Comparison of ENCODE assay signal across 8 cellular contexts in the genomic region with DNA sequence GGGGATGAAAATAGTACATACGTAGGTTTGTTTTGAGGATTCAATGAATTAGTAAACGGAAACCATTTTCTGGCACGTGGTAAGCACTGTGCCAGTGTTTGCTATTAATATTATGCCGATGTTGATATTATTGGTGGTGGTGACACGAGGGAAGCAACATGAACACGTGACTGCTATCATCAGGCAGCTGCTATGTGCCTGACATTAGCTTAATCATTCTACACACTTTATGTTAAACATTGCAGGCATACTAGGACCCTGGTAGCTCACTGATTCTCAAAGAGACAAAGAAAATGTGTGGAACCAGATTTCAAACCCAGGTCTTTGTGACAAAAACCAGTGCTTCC. TPM values are rescaled to one million over a fixed set of nuclear protein-coding genes. Genes with fewer than 3 reads are reported as not detected.
DNase-seq lines count a peak whose midpoint lies in the region; ATAC-seq and TF ChIP-seq lines count a peak whose summit lies in the region.

No MANE protein-coding gene starts in this region.

- CTCF ChIA-PET in CD4-positive, alpha-beta T cell (lab: Charles Lee) = interaction anchor here (0.6 to 1.2 kb wide), 3 partner anchors 19 to 28 kb away, joined by 3 to 5 read pairs (median 3); a partner anchor contains a TSS

- H3K9me2 ChIP-seq in Loucy (replicated peaks; ENCODE audit: low read depth, low read length) = no peaks in the 10 kb centered on the region
- H3K9me2 ChIP-seq in neural cell (ENCODE audit: insufficient read depth, low read length) = no peaks in the 10 kb centered on the region

- H2AFZ ChIP-seq in Loucy (ENCODE audit: low read length) (peak overlapping the region; percentile 56; the same call in 1 of the 2 replicates), neural cell (ENCODE audit: low read depth, low read length) (peak overlapping the region; percentile 5)

- H3K36me3 ChIP-seq in Loucy (ENCODE audit: insufficient read depth, low read length) (peaks cover 14% of the 10 kb centered on the region; the same call in 1 of the 2 replicates), neural cell (ENCODE audit: insufficient read depth, low read length) (no peaks in the 10 kb centered on the region)

- H3K4me3 Mint-ChIP-seq in CD4-positive, alpha-beta T cell = peak overlapping the region; percentile 97

- peaks cover 60% of the 10 kb centered on the region for H3K4me1 ChIP-seq in Loucy (ENCODE audit: insufficient read depth, low read length, poor library complexity, severe bottlenecking)

- no peak for DNase-seq in CD4-positive, alpha-beta T cell
- DNase-seq in coronary artery (ENCODE audit: low spot score) = no peak
- no peak for DNase-seq in middle frontal gyrus (ENCODE audit: extremely low spot score, low spot score)
- DNase-seq in DMS79 treated with DMSO at 0.1 percent for 48 hours (lab: John Stamatoyannopoulos, UW) = no peak
- no peak for DNase-seq in GM10266 (ENCODE audit: extremely low spot score)

- POLR2A ChIA-PET in CD4-positive, alpha-beta T cell (lab: Charles Lee) = interaction anchor here (1.0 to 4.1 kb wide), 16 partner anchors 11 to 1435 kb away, joined by 3 to 71 read pairs (median 8); a partner anchor contains a TSS

- H3K4me1 Mint-ChIP-seq in CD4-positive, alpha-beta T cell (ENCODE audit: low read depth) = peaks cover 67% of the 10 kb centered on the region

- no peaks in the 10 kb centered on the region for H3K9me3 ChIP-seq in CD4-positive, alpha-beta T cell (ENCODE audit: control insufficient read depth, low read length)
- H3K9me3 ChIP-seq in Loucy (ENCODE audit: insufficient read depth, low read depth, low read length) (no peaks in the 10 kb centered on the region), neural cell (ENCODE audit: low read length) (no peaks in the 10 kb centered on the region)

- H3K27me3 ChIP-seq in CD4-positive, alpha-beta T cell (ENCODE audit: control insufficient read depth, insufficient read depth, low read length) = no peaks in the 10 kb centered on the region
- no peaks in the 10 kb centered on the region for H3K27me3 ChIP-seq in Loucy (ENCODE audit: insufficient read depth, low read length, poor library complexity, severe bottlenecking)
- no peaks in the 10 kb centered on the region for H3K27me3 ChIP-seq in neural cell (ENCODE audit: insufficient read depth, low read depth, low read length)

- H3K9ac ChIP-seq in Loucy (ENCODE audit: low read depth, low read length, poor library complexity, severe bottlenecking) = peak overlapping the region; percentile 96
- peak overlapping the region; percentile 95 for H3K9ac ChIP-seq in neural cell (ENCODE audit: low read length)

- H3K79me2 ChIP-seq in Loucy (ENCODE audit: insufficient read depth, low read length) (peaks cover 69% of the 10 kb centered on the region), neural cell (replicated peaks; ENCODE audit: insufficient read depth, low read length) (peaks cover 28% of the 10 kb centered on the region)

- intact Hi-C loops in CD4-positive, alpha-beta T cell (cut with DNase I, micrococcal nuclease) = loop anchor here in 1 of 2 experiments (5.0 kb wide), 1 partner anchor 1433 kb away; a partner anchor contains a TSS

- H3K9me3 Mint-ChIP-seq in CD4-positive, alpha-beta T cell = no peaks in the 10 kb centered on the region

- H4K20me1 ChIP-seq in Loucy (ENCODE audit: insufficient read depth, low read length, poor library complexity, severe bottlenecking) (no peaks in the 10 kb centered on the region), neural cell (ENCODE audit: insufficient read depth) (no peaks in the 10 kb centered on the region)

- H3F3A ChIP-seq in Loucy (ENCODE audit: low read depth) (no peaks in the 10 kb centered on the region), neural cell (ENCODE audit: insufficient read depth, low read length, poor library complexity, severe bottlenecking) (no peaks in the 10 kb centered on the region)

- no peaks in the 10 kb centered on the region for H3K27me3 Mint-ChIP-seq in CD4-positive, alpha-beta T cell

- H3K4me2 ChIP-seq in Loucy (ENCODE audit: low read depth, low read length, poor library complexity, severe bottlenecking) (peak overlapping the region; percentile 80), neural cell (ENCODE audit: low read length) (peak overlapping the region; percentile 60)

- peak overlapping the region; percentile 86 for H3K27ac ChIP-seq in CD4-positive, alpha-beta T cell (ENCODE audit: low read depth, low read length)
- H3K27ac ChIP-seq in coronary artery = peak overlapping the region; percentile 95 to 99
- H3K27ac ChIP-seq in neural cell (ENCODE audit: low read length) = peak overlapping the region; percentile 73

- peaks cover 51% of the 10 kb centered on the region for H3K36me3 Mint-ChIP-seq in CD4-positive, alpha-beta T cell (ENCODE audit: low read depth)

- no peak for TF ChIP-seq EP300 in neural cell (conservative IDR thresholded peaks at IDR 0.05; ENCODE audit: poor library complexity, severe bottlenecking)

- ATAC-seq in CD4-positive, alpha-beta T cell (ENCODE audit: poor library complexity) = peak; percentile 14
- ATAC-seq in GM18907 (IDR thresholded peaks at IDR 0.05; ENCODE audit: unreplicated experiment) = no peak

- TF ChIP-seq RAD21 in neural cell (conservative IDR thresholded peaks at IDR 0.05) = no peak

- no peak for TF ChIP-seq CTCF in CD4-positive, alpha-beta T cell (IDR thresholded peaks at IDR 0.05)
- no peak for TF ChIP-seq CTCF in Loucy (conservative IDR thresholded peaks at IDR 0.05; ENCODE audit: low read length)
- TF ChIP-seq CTCF in coronary artery (IDR thresholded peaks at IDR 0.05) = no peak
- no peak for TF ChIP-seq CTCF in neural cell (IDR thresholded peaks at IDR 0.05; ENCODE audit: poor library complexity, severe bottlenecking)
- TF ChIP-seq CTCF in GM10266 (IDR thresholded peaks at IDR 0.05; ENCODE audit: control insufficient read depth, insufficient read depth, low read depth, missing control alignments) = no peak

- peak overlapping the region; percentile 94 for H3K27ac Mint-ChIP-seq in CD4-positive, alpha-beta T cell

- H3K4me3 ChIP-seq in Loucy (ENCODE audit: low read length, poor library complexity, severe bottlenecking) (peak overlapping the region; percentile 97), coronary artery (peak overlapping the region; percentile 100), neural cell (ENCODE audit: low read length) (peak overlapping the region; percentile 84)

TF ChIP-seq in neural cell, 6 proteins besides CTCF, POLR2A, EP300 and RAD21:
- TF ChIP-seq TAF1 (IDR thresholded peaks at IDR 0.05; ENCODE audit: low read depth) (no peak), POLR2AphosphoS5 (IDR thresholded peaks at IDR 0.05) (no peak), SMC3 (conservative IDR thresholded peaks at IDR 0.05; ENCODE audit: poor library complexity) (no peak)
- TF ChIP-seq, protein P1, sequence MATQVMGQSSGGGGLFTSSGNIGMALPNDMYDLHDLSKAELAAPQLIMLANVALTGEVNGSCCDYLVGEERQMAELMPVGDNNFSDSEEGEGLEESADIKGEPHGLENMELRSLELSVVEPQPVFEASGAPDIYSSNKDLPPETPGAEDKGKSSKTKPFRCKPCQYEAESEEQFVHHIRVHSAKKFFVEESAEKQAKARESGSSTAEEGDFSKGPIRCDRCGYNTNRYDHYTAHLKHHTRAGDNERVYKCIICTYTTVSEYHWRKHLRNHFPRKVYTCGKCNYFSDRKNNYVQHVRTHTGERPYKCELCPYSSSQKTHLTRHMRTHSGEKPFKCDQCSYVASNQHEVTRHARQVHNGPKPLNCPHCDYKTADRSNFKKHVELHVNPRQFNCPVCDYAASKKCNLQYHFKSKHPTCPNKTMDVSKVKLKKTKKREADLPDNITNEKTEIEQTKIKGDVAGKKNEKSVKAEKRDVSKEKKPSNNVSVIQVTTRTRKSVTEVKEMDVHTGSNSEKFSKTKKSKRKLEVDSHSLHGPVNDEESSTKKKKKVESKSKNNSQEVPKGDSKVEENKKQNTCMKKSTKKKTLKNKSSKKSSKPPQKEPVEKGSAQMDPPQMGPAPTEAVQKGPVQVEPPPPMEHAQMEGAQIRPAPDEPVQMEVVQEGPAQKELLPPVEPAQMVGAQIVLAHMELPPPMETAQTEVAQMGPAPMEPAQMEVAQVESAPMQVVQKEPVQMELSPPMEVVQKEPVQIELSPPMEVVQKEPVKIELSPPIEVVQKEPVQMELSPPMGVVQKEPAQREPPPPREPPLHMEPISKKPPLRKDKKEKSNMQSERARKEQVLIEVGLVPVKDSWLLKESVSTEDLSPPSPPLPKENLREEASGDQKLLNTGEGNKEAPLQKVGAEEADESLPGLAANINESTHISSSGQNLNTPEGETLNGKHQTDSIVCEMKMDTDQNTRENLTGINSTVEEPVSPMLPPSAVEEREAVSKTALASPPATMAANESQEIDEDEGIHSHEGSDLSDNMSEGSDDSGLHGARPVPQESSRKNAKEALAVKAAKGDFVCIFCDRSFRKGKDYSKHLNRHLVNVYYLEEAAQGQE (IDR thresholded peaks at IDR 0.05; ENCODE audit: borderline replicate concordance) = no peak

RNA-seq across cellular contexts. Expression of a gene that starts 0.7 kb away (rescaled TPM):
- 10 to 100 TPM; 25.8 to 27.2 TPM for total RNA-seq in CD4-positive, alpha-beta T cell
- 29.3 and 33.9 TPM in 2 replicates for polyA plus RNA-seq in neural cell
- 36.8 and 39.7 TPM in 2 replicates for polyA minus RNA-seq in neural cell

RNA-seq across cellular contexts. Expression of a gene that starts 0.8 kb away (rescaled TPM):
- total RNA-seq in CD4-positive, alpha-beta T cell = 10 to 100 TPM; 61.6 to 67.0 TPM
- 51.9 and 54.1 TPM in 2 replicates for polyA plus RNA-seq in neural cell
- 54.5 and 56.6 TPM in 2 replicates for polyA minus RNA-seq in neural cell

RNA-seq across cellular contexts. Expression of a gene that starts 27.9 kb away (rescaled TPM):
- total RNA-seq in CD4-positive, alpha-beta T cell = 100 to 1,000 TPM; 111 TPM
- polyA plus RNA-seq in neural cell = 24.9 and 49.8 TPM in 2 replicates
- 46.5 and 53.3 TPM in 2 replicates for polyA minus RNA-seq in neural cell

RNA-seq across cellular contexts. Expression of a gene that starts 55.3 kb away (rescaled TPM):
- total RNA-seq in CD4-positive, alpha-beta T cell = under 1 TPM; 0.70 to 0.85 TPM
- 16.7 and 18.7 TPM in 2 replicates for polyA plus RNA-seq in neural cell
- 28.1 and 29.0 TPM in 2 replicates for polyA minus RNA-seq in neural cell
